In the genomic region with DNA sequence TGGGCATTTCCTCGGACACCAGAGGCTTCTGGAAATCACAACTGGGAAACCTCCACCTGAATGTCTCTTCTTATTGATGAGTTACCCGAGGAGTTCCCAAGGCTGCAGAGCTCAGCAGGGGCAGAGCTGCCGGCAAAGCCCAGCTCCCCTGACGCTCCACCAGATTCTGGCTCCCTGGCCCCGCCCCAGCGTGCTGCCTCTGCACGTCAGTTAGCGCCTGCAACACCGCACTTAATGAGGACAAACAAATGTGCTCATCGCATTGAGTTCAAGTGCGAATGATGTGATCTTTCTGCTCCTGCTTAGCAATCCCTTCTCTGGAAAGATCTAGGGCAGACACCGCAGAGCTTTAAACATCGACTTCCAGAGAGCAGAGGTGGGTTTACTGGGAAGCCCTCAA, we compare ENCODE assay signal across 2 cellular contexts.
TF ChIP-seq lines count a peak whose summit lies in the region.

No MANE protein-coding gene starts in this region.

TF ChIP-seq in IMR-90, 13 proteins besides CTCF, POLR2A, EP300 and RAD21 (continued from another document):
- TF ChIP-seq, protein P1, sequence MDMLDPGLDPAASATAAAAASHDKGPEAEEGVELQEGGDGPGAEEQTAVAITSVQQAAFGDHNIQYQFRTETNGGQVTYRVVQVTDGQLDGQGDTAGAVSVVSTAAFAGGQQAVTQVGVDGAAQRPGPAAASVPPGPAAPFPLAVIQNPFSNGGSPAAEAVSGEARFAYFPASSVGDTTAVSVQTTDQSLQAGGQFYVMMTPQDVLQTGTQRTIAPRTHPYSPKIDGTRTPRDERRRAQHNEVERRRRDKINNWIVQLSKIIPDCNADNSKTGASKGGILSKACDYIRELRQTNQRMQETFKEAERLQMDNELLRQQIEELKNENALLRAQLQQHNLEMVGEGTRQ (IDR thresholded peaks at IDR 0.05; ENCODE audit: low read depth, low read length) = no peak
- TF ChIP-seq FOS (IDR thresholded peaks at IDR 0.05; ENCODE audit: low read depth, low read length) (no peak), CHD1 (IDR thresholded peaks at IDR 0.05; ENCODE audit: low read depth, low read length) (no peak), MXI1 (IDR thresholded peaks at IDR 0.05; ENCODE audit: borderline replicate concordance, low read depth, low read length) (no peak), RFX5 (IDR thresholded peaks at IDR 0.05; ENCODE audit: low read depth, low read length) (no peak), SMC3 (IDR thresholded peaks at IDR 0.05; ENCODE audit: low read depth, low read length) (no peak), MAZ (IDR thresholded peaks at IDR 0.05; ENCODE audit: borderline replicate concordance, low read depth, low read length) (no peak), RCOR1 (IDR thresholded peaks at IDR 0.05; ENCODE audit: insufficient replicate concordance, low read length) (no peak)
- TF ChIP-seq, protein P2, sequence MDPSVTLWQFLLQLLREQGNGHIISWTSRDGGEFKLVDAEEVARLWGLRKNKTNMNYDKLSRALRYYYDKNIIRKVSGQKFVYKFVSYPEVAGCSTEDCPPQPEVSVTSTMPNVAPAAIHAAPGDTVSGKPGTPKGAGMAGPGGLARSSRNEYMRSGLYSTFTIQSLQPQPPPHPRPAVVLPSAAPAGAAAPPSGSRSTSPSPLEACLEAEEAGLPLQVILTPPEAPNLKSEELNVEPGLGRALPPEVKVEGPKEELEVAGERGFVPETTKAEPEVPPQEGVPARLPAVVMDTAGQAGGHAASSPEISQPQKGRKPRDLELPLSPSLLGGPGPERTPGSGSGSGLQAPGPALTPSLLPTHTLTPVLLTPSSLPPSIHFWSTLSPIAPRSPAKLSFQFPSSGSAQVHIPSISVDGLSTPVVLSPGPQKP (IDR thresholded peaks at IDR 0.05; ENCODE audit: borderline replicate concordance, low read depth, low read length) = no peak

TF ChIP-seq in WTC11, 78 proteins besides CTCF, POLR2A, EP300 and RAD21 (continued from another document):
- TF ChIP-seq, protein P3, sequence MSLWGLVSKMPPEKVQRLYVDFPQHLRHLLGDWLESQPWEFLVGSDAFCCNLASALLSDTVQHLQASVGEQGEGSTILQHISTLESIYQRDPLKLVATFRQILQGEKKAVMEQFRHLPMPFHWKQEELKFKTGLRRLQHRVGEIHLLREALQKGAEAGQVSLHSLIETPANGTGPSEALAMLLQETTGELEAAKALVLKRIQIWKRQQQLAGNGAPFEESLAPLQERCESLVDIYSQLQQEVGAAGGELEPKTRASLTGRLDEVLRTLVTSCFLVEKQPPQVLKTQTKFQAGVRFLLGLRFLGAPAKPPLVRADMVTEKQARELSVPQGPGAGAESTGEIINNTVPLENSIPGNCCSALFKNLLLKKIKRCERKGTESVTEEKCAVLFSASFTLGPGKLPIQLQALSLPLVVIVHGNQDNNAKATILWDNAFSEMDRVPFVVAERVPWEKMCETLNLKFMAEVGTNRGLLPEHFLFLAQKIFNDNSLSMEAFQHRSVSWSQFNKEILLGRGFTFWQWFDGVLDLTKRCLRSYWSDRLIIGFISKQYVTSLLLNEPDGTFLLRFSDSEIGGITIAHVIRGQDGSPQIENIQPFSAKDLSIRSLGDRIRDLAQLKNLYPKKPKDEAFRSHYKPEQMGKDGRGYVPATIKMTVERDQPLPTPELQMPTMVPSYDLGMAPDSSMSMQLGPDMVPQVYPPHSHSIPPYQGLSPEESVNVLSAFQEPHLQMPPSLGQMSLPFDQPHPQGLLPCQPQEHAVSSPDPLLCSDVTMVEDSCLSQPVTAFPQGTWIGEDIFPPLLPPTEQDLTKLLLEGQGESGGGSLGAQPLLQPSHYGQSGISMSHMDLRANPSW (CRISPR knock-in tag; conservative IDR thresholded peaks at IDR 0.05; ENCODE audit: low read depth) = no peak
- TF ChIP-seq PRRX2 (CRISPR knock-in tag; IDR thresholded peaks at IDR 0.05) = no peak
- TF ChIP-seq ESRRA (CRISPR knock-in tag; IDR thresholded peaks at IDR 0.05; ENCODE audit: borderline replicate concordance) = no peak
TF ChIP-seq in WTC11: peak in this region for 0.
